1 cellular context compared by ENCODE assay signal in genomic region chr2:74507926-74508520, GRCh38.
TF ChIP-seq lines count a peak whose summit lies in the region.

No MANE protein-coding gene starts in this region.

TF ChIP-seq in IMR-90, 13 proteins besides CTCF, POLR2A, EP300 and RAD21:
- TF ChIP-seq CHD1 (IDR thresholded peaks at IDR 0.05; ENCODE audit: low read depth, low read length) (no peak), CEBPB (IDR thresholded peaks at IDR 0.05; ENCODE audit: low read depth, low read length) (no peak), RCOR1 (IDR thresholded peaks at IDR 0.05; ENCODE audit: insufficient replicate concordance, low read length) (no peak), MAFK (IDR thresholded peaks at IDR 0.05; ENCODE audit: low read depth, low read length) (no peak), NFE2L2 (IDR thresholded peaks at IDR 0.05; ENCODE audit: low read depth, low read length) (no peak), USF2 (IDR thresholded peaks at IDR 0.05; ENCODE audit: low read depth, low read length) (no peak), MXI1 (IDR thresholded peaks at IDR 0.05; ENCODE audit: borderline replicate concordance, low read depth, low read length) (no peak), RFX5 (IDR thresholded peaks at IDR 0.05; ENCODE audit: low read depth, low read length) (no peak), SMC3 (IDR thresholded peaks at IDR 0.05; ENCODE audit: low read depth, low read length) (no peak), BHLHE40 (IDR thresholded peaks at IDR 0.05; ENCODE audit: low read depth, low read length) (no peak), ELK1 (IDR thresholded peaks at IDR 0.05; ENCODE audit: borderline replicate concordance, low read depth, low read length) (no peak), FOS (IDR thresholded peaks at IDR 0.05; ENCODE audit: low read depth, low read length) (no peak), MAZ (IDR thresholded peaks at IDR 0.05; ENCODE audit: borderline replicate concordance, low read depth, low read length) (no peak; the same call in 1 of the 2 replicates)
TF ChIP-seq in IMR-90: peak in this region for 0.
